In the genomic region with DNA sequence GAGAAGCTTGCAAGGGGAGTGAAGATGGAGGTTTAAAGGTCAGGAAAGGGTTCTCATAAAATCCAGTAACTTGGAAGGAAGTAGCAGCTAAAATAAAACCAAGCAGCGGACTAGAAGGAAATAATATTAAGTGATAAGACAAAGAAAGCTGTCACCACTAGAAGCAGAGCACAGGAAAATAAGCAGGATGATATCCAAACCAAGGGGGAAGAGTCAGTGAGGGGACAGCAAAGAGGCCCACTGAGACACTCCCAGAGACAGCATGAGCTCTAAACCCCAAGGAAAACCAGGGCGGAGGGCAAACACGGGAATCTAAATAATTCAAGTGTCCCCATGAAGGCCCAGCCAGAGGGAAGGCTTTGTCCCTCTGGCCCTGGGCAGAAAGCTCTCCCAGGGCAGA, we compare ENCODE assay signal across 18 cellular contexts. TPM values are rescaled to one million over a fixed set of nuclear protein-coding genes. Genes with fewer than 3 reads are reported as not detected.
"Had no signal": no experiment of that assay in that cellular context is flagged by ENCODE, and none has a peak within 500 bp of the region (broad histone marks: within the 10 kb centered on the region; RNA-seq: fewer than 3 reads in every experiment).

No MANE protein-coding gene starts in this region.

- H3K4me1 ChIP-seq: colonic mucosa had no signal

- H3K27ac Mint-ChIP-seq: activated CD4-positive, alpha-beta T cell treated with anti-CD3 and anti-CD28 coated beads, Interleukin-2, amount 10 ng/mL, durations not matched to agents 24 days and 14 days; activated naive CD4-positive, alpha-beta T cell treated with anti-CD3 and anti-CD28 coated beads, Interleukin-2, amount 50 U/mL, for 72 hours; activated T-cell treated with anti-CD3 and anti-CD28 coated beads, Interleukin-2, amount 50 U/mL, for 72 hours; memory B cell; naive thymus-derived CD8-positive, alpha-beta T cell; progenitor cell of endocrine pancreas; stimulated activated effector memory CD8-positive, alpha-beta T cell treated with anti-CD3 and anti-CD28 coated beads, Interleukin-12 subunit alpha, Interleukin-12 subunit beta, amount 100 ng/mL, for 72 hours; T-helper 17 cell had no signal

- H3K27ac ChIP-seq: colonic mucosa, thoracic aorta had no signal

- H3K4me1 Mint-ChIP-seq: activated CD4-positive, alpha-beta T cell treated with anti-CD3 and anti-CD28 coated beads, Interleukin-2, amount 10 ng/mL, durations not matched to agents 24 days and 14 days; memory B cell; naive thymus-derived CD8-positive, alpha-beta T cell; stimulated activated effector memory CD8-positive, alpha-beta T cell treated with anti-CD3 and anti-CD28 coated beads, Interleukin-12 subunit alpha, Interleukin-12 subunit beta, amount 100 ng/mL, for 72 hours; T-helper 17 cell had no signal

- H3K9me3 Mint-ChIP-seq: activated CD4-positive, alpha-beta T cell treated with anti-CD3 and anti-CD28 coated beads, Interleukin-2, amount 10 ng/mL, durations not matched to agents 24 days and 14 days; activated T-cell treated with anti-CD3 and anti-CD28 coated beads, Interleukin-2, amount 50 U/mL, for 72 hours; stimulated activated effector memory CD8-positive, alpha-beta T cell treated with anti-CD3 and anti-CD28 coated beads, Interleukin-12 subunit alpha, Interleukin-12 subunit beta, amount 100 ng/mL, for 72 hours had no signal

- H3K36me3 Mint-ChIP-seq: memory B cell; naive thymus-derived CD8-positive, alpha-beta T cell; stimulated activated effector memory CD8-positive, alpha-beta T cell treated with anti-CD3 and anti-CD28 coated beads, Interleukin-12 subunit alpha, Interleukin-12 subunit beta, amount 100 ng/mL, for 72 hours had no signal

- H3K27me3 Mint-ChIP-seq: activated CD4-positive, alpha-beta T cell treated with anti-CD3 and anti-CD28 coated beads, Interleukin-2, amount 10 ng/mL, durations not matched to agents 24 days and 14 days; memory B cell; progenitor cell of endocrine pancreas; T-helper 17 cell had no signal

- DNase-seq: activated CD4-positive, alpha-beta T cell treated with anti-CD3 and anti-CD28 coated beads, Interleukin-2, amount 10 ng/mL, durations not matched to agents 24 days and 14 days; activated CD8-positive, alpha-beta memory T cell treated with anti-CD3 and anti-CD28 coated beads, Interleukin-2, amount 50 U/mL, for 48 hours; activated gamma-delta T cell; activated T-cell treated with anti-CD3 and anti-CD28 coated beads, Interleukin-2, amount 50 U/mL, for 72 hours; central memory CD4-positive, alpha-beta T cell; colonic mucosa; foreskin fibroblast; left colon; naive thymus-derived CD8-positive, alpha-beta T cell; stimulated activated CD4-positive, alpha-beta T cell treated with anti-CD3 and anti-CD28 coated beads, Interleukin-12 subunit alpha, Interleukin-12 subunit beta, amount 100 ng/mL, for 4 hours; stimulated activated CD4-positive, alpha-beta T cell treated with anti-CD3 and anti-CD28 coated beads, Interleukin-2, amount 100 ng/mL, for 24 hours; T-helper 17 cell had no signal

- H3K36me3 ChIP-seq: colonic mucosa, thoracic aorta had no signal

- H3K4me3 Mint-ChIP-seq: activated CD4-positive, alpha-beta T cell treated with anti-CD3 and anti-CD28 coated beads, Interleukin-2, amount 10 ng/mL, durations not matched to agents 24 days and 14 days; activated T-cell treated with anti-CD3 and anti-CD28 coated beads, Interleukin-2, amount 50 U/mL, for 72 hours; memory B cell; naive thymus-derived CD8-positive, alpha-beta T cell; stimulated activated effector memory CD8-positive, alpha-beta T cell treated with anti-CD3 and anti-CD28 coated beads, Interleukin-12 subunit alpha, Interleukin-12 subunit beta, amount 100 ng/mL, for 72 hours; T-helper 17 cell had no signal

- ATAC-seq: activated naive CD4-positive, alpha-beta T cell treated with anti-CD3 and anti-CD28 coated beads, Interleukin-2, amount 50 U/mL, for 72 hours; activated T-cell treated with anti-CD3 and anti-CD28 coated beads, Interleukin-2, amount 50 U/mL, for 72 hours; esophagus mucosa; left colon; naive thymus-derived CD8-positive, alpha-beta T cell; stimulated activated effector memory CD8-positive, alpha-beta T cell treated with anti-CD3 and anti-CD28 coated beads, Interleukin-12 subunit alpha, Interleukin-12 subunit beta, amount 100 ng/mL, for 72 hours; T-helper 17 cell had no signal

- H3K9me3 ChIP-seq: colonic mucosa, thoracic aorta had no signal

- H3K4me3 ChIP-seq: colonic mucosa, thoracic aorta had no signal

- H3K27me3 ChIP-seq: colonic mucosa had no signal

RNA-seq across cellular contexts. Expression of a gene that starts 13.9 kb away (rescaled TPM):
- total RNA-seq: activated CD4-positive, alpha-beta T cell treated with anti-CD3 and anti-CD28 coated beads, Interleukin-2, amount 10 ng/mL, durations not matched to agents 24 days and 14 days; activated naive CD4-positive, alpha-beta T cell treated with anti-CD3 and anti-CD28 coated beads, Interleukin-2, amount 50 U/mL, for 72 hours; activated T-cell treated with anti-CD3 and anti-CD28 coated beads, Interleukin-2, amount 50 U/mL, for 72 hours; naive thymus-derived CD8-positive, alpha-beta T cell had no signal
